Comparison of ENCODE assay signal across 1 cellular context in genomic region chr12:111389635-111390034, GRCh38.
TF ChIP-seq lines count a peak whose summit lies in the region.

No MANE protein-coding gene starts in this region.

TF ChIP-seq in IMR-90, 13 proteins besides CTCF, POLR2A, EP300 and RAD21:
- TF ChIP-seq SMC3 (IDR thresholded peaks at IDR 0.05; ENCODE audit: low read depth, low read length) = no peak
- no peak for TF ChIP-seq ELK1 (IDR thresholded peaks at IDR 0.05; ENCODE audit: borderline replicate concordance, low read depth, low read length)
- no peak for TF ChIP-seq MXI1 (IDR thresholded peaks at IDR 0.05; ENCODE audit: borderline replicate concordance, low read depth, low read length)
- no peak for TF ChIP-seq FOS (IDR thresholded peaks at IDR 0.05; ENCODE audit: low read depth, low read length)
- TF ChIP-seq USF2 (IDR thresholded peaks at IDR 0.05; ENCODE audit: low read depth, low read length) = no peak
- TF ChIP-seq CHD1 (IDR thresholded peaks at IDR 0.05; ENCODE audit: low read depth, low read length) = no peak
- TF ChIP-seq MAZ (IDR thresholded peaks at IDR 0.05; ENCODE audit: borderline replicate concordance, low read depth, low read length) = no peak
- TF ChIP-seq RFX5 (IDR thresholded peaks at IDR 0.05; ENCODE audit: low read depth, low read length) = no peak
- TF ChIP-seq CEBPB (IDR thresholded peaks at IDR 0.05; ENCODE audit: low read depth, low read length) = no peak
- no peak for TF ChIP-seq MAFK (IDR thresholded peaks at IDR 0.05; ENCODE audit: low read depth, low read length)
- TF ChIP-seq RCOR1 (IDR thresholded peaks at IDR 0.05; ENCODE audit: insufficient replicate concordance, low read length) = no peak
- TF ChIP-seq NFE2L2 (IDR thresholded peaks at IDR 0.05; ENCODE audit: low read depth, low read length) = no peak
- TF ChIP-seq BHLHE40 (IDR thresholded peaks at IDR 0.05; ENCODE audit: low read depth, low read length) = no peak
